In genomic region chr20:8127553-8128255, GRCh38 we compare ENCODE assay signal across 11 cellular contexts. TPM values are rescaled to one million over a fixed set of nuclear protein-coding genes. Genes with fewer than 3 reads are reported as not detected.
DNase-seq lines count a peak whose midpoint lies in the region; ATAC-seq and TF ChIP-seq lines count a peak whose summit lies in the region.
"Had no signal": no experiment of that assay in that cellular context is flagged by ENCODE, and none has a peak within 500 bp of the region (broad histone marks: within the 10 kb centered on the region; RNA-seq: fewer than 3 reads in every experiment).

No MANE protein-coding gene starts in this region.

- no peak overlapping the region for H2AFZ ChIP-seq in IMR-90 (replicated peaks; ENCODE audit: low read length, poor library complexity)

- no peak overlapping the region for H2BK5ac ChIP-seq in IMR-90 (ENCODE audit: low read depth, low read length, poor library complexity, severe bottlenecking)

- H3K9me1 ChIP-seq in IMR-90 (ENCODE audit: insufficient read depth, low read length): no peaks in the 10 kb centered on the region; the same call in none of the 2 replicates

- peak; percentile 29 for DNase-seq in GM10266 (ENCODE audit: extremely low spot score)
- peak; percentile 42 for DNase-seq in IMR-90
- no peak for DNase-seq in ureter (ENCODE audit: low spot score)
- DNase-seq in CD1c-positive myeloid dendritic cell (ENCODE audit: extremely low spot score): no peak
- no peak for DNase-seq in NAMALWA (ENCODE audit: low spot score)
- DNase-seq in DMS153 (lab: John Stamatoyannopoulos, UW): no peak
- DNase-seq: activated effector memory CD4-positive, alpha-beta T cell treated with anti-CD3 and anti-CD28 coated beads, Interleukin-2, amount 50 U/mL, for 16 hours; CD8-positive, alpha-beta T cell; NCI-H1436 treated with DMSO at 0.1 percent for 48 hours had no signal

- no peak overlapping the region for H3K4me3 ChIP-seq in IMR-90 (ENCODE audit: insufficient read depth, low read depth, low read length)

- no peak overlapping the region for H4K5ac ChIP-seq in IMR-90 (ENCODE audit: low read depth, low read length)

- no peak overlapping the region for H3K9ac ChIP-seq in IMR-90 (ENCODE audit: low read depth, low read length)

- BruUV-seq in IMR-90 (replicated peaks; lab: Mats Ljungman, UMichigan): no TSS peak

- H4K8ac ChIP-seq in IMR-90 (ENCODE audit: low read depth in 2 of 2, low read length in 2 of 2): no peak overlapping the region

- CTCF ChIA-PET in IMR-90 (lab: Yijun Ruan, JAX): interaction anchor here (0.7 to 1.3 kb wide), 2 partner anchors 139 to 595 kb away, joined by 3 read pairs; no protein-coding TSS in a partner anchor

- no peak overlapping the region for H2AK5ac ChIP-seq in IMR-90 (ENCODE audit: low read depth, low read length)

- TF ChIP-seq CTCF in GM10266 (IDR thresholded peaks at IDR 0.05; ENCODE audit: control insufficient read depth, insufficient read depth, low read depth, missing control alignments): no peak
- TF ChIP-seq CTCF in IMR-90 (conservative IDR thresholded peaks at IDR 0.05; ENCODE audit: low read depth, low read length): no peak

- H2BK20ac ChIP-seq in IMR-90 (ENCODE audit: low read depth, low read length): no peak overlapping the region

- POLR2A ChIA-PET in IMR-90 (lab: Charles Lee; ENCODE audit: unreplicated experiment): no interaction called here

- no peak for TF ChIP-seq RAD21 in IMR-90 (IDR thresholded peaks at IDR 0.05; ENCODE audit: low read length)

- ATAC-seq in GM19035 (IDR thresholded peaks at IDR 0.05; ENCODE audit: unreplicated experiment): peak; percentile 54
- ATAC-seq in HG02759 (IDR thresholded peaks at IDR 0.05; ENCODE audit: unreplicated experiment): peak; percentile 62
- no peak for ATAC-seq in IMR-90 (ENCODE audit: low read depth)
- ATAC-seq: CD8-positive, alpha-beta T cell had no signal

- H4K20me1 ChIP-seq in IMR-90 (ENCODE audit: insufficient read depth, low read length): no peaks in the 10 kb centered on the region

- H3K4me2 ChIP-seq in IMR-90 (ENCODE audit: low read depth, low read length): no peak overlapping the region

- no peak overlapping the region for H2BK15ac ChIP-seq in IMR-90 (ENCODE audit: low read depth, low read length)

- no peak overlapping the region for H3K56ac ChIP-seq in IMR-90 (ENCODE audit: extremely low read depth, insufficient read depth, low read length)

- no peak for TF ChIP-seq POLR2A in IMR-90 (IDR thresholded peaks at IDR 0.05; ENCODE audit: low read depth, low read length)

- no peaks in the 10 kb centered on the region for H3K27me3 ChIP-seq in IMR-90 (ENCODE audit: control insufficient read depth, insufficient read depth, low read length)

- in situ Hi-C loops in IMR-90 (cut with MboI; ENCODE audit: low sequenced_read_pairs): loop anchor here (5.0 kb wide), 1 partner anchor 595 kb away; no protein-coding TSS in a partner anchor

- no peak overlapping the region for H2BK120ac ChIP-seq in IMR-90 (ENCODE audit: low read depth, low read length)

- no peak overlapping the region for H3K14ac ChIP-seq in IMR-90 (replicated peaks; ENCODE audit: low read depth, low read length)

- no peak overlapping the region for H3K18ac ChIP-seq in IMR-90 (ENCODE audit: low read depth, low read length)

- peaks cover 7% of the 10 kb centered on the region for H3K4me1 ChIP-seq in IMR-90 (ENCODE audit: control insufficient read depth, insufficient read depth, low read length)

- H3K23ac ChIP-seq in IMR-90 (ENCODE audit: low read depth, low read length): no peak overlapping the region

- no peaks in the 10 kb centered on the region for H3K9me3 ChIP-seq in IMR-90 (ENCODE audit: control insufficient read depth, insufficient read depth, low read length)

- no peaks in the 10 kb centered on the region for H3K36me3 ChIP-seq in IMR-90 (ENCODE audit: control insufficient read depth, insufficient read depth, low read length)

- H3K79me1 ChIP-seq in IMR-90 (ENCODE audit: low read depth in 1 of 2, low read length in 2 of 2): peaks cover 0 to under 1% of the 10 kb centered on the region in 2 experiments; a peak in 1 of 4 replicates

- H3K27ac ChIP-seq in IMR-90 (ENCODE audit: insufficient read depth, low read length): no peak overlapping the region

- no peak overlapping the region for H2AK9ac ChIP-seq in IMR-90 (replicated peaks; ENCODE audit: low read depth, low read length, poor library complexity)

- WGBS in IMR-90 (ENCODE audit: extremely low coverage in 2 of 2, insufficient read length in 1 of 2), 2 experiments: no CpG with 5 or more reads among the region's 6 CpGs

- intact Hi-C loops in IMR-90 (cut with micrococcal nuclease): loop anchor here (5.0 kb wide), 1 partner anchor 65 kb away; no protein-coding TSS in a partner anchor

- H4K91ac ChIP-seq in IMR-90 (ENCODE audit: insufficient read depth, low read depth, low read length): no peak overlapping the region

- dilution Hi-C loops in IMR-90 (cut with HindIII; ENCODE audit: low sequenced_read_pairs, unreplicated experiment): no loop called here

- H3K4ac ChIP-seq in IMR-90 (ENCODE audit: low read depth, low read length): no peak overlapping the region

TF ChIP-seq in IMR-90, 13 proteins besides CTCF, POLR2A, EP300 and RAD21:
- TF ChIP-seq CHD1 (IDR thresholded peaks at IDR 0.05; ENCODE audit: low read depth, low read length): no peak
- no peak for TF ChIP-seq MXI1 (IDR thresholded peaks at IDR 0.05; ENCODE audit: borderline replicate concordance, low read depth, low read length)
- no peak for TF ChIP-seq NFE2L2 (IDR thresholded peaks at IDR 0.05; ENCODE audit: low read depth, low read length)
- TF ChIP-seq SMC3 (IDR thresholded peaks at IDR 0.05; ENCODE audit: low read depth, low read length): no peak
- no peak for TF ChIP-seq MAZ (IDR thresholded peaks at IDR 0.05; ENCODE audit: borderline replicate concordance, low read depth, low read length)
- no peak for TF ChIP-seq FOS (IDR thresholded peaks at IDR 0.05; ENCODE audit: low read depth, low read length)
- no peak for TF ChIP-seq CEBPB (IDR thresholded peaks at IDR 0.05; ENCODE audit: low read depth, low read length)
- no peak for TF ChIP-seq RCOR1 (IDR thresholded peaks at IDR 0.05; ENCODE audit: insufficient replicate concordance, low read length)
- TF ChIP-seq USF2 (IDR thresholded peaks at IDR 0.05; ENCODE audit: low read depth, low read length): no peak
- TF ChIP-seq RFX5 (IDR thresholded peaks at IDR 0.05; ENCODE audit: low read depth, low read length): no peak
- no peak for TF ChIP-seq BHLHE40 (IDR thresholded peaks at IDR 0.05; ENCODE audit: low read depth, low read length)
- no peak for TF ChIP-seq MAFK (IDR thresholded peaks at IDR 0.05; ENCODE audit: low read depth, low read length)
- no peak for TF ChIP-seq ELK1 (IDR thresholded peaks at IDR 0.05; ENCODE audit: borderline replicate concordance, low read depth, low read length)

RNA-seq across cellular contexts. Expression of gene PLCB1, which starts 4.4 kb away (rescaled TPM):
- total RNA-seq in IMR-90 (2012; rRNA removed) (16.1 and 17.5 TPM in 2 replicates), ureter (48.3 TPM)
- 4.4 and 5.6 TPM in 2 replicates for polyA plus RNA-seq in IMR-90 (2012; rRNA removed)
- 2.1 and 2.3 TPM in 2 replicates for polyA plus RNA-seq in IMR-90 (2012; cell fraction: cytosol; rRNA removed)
- 1.3 and 5.0 TPM in 2 replicates for polyA plus RNA-seq in IMR-90 (2012; cell fraction: nucleus; rRNA removed; ENCODE audit: low replicate concordance)

Comparison
In these comparisons a context has a peak if more than half of its experiments do, and no peak if none do; other contexts are left out.
1. DNase-seq: peak in GM10266 (single experiment) and IMR-90 (single experiment); none in ureter (single experiment), CD1c-positive myeloid dendritic cell (single experiment), NAMALWA (single experiment) and DMS153 (single experiment).